18 cellular contexts compared by ENCODE assay signal in genomic region chr15:37252530-37252929, GRCh38.
"Had no signal": no experiment of that assay in that cellular context is flagged by ENCODE, and none has a peak within 500 bp of the region (broad histone marks: within the 10 kb centered on the region; RNA-seq: fewer than 3 reads in every experiment).

No MANE protein-coding gene starts in this region.

- DNase-seq: colonic mucosa; effector CD4-positive, alpha-beta T cell; foreskin melanocyte; heart left ventricle; hypothalamus; kidney glomerular epithelial cell; mammary epithelial cell; mucosa of descending colon; occipital lobe; pancreas; right cardiac atrium; small intestine; stimulated activated CD4-positive, alpha-beta T cell treated with anti-CD3 and anti-CD28 coated beads, Interleukin-12 subunit alpha, Interleukin-12 subunit beta, amount 100 ng/mL, for 4 hours; stimulated activated naive CD4-positive, alpha-beta T cell treated with Interleukin-2 at 50 U/mL for 16 hours had no signal

- H3K36me3 ChIP-seq: colonic mucosa, heart left ventricle, pancreas had no signal

- H3K27ac ChIP-seq: colonic mucosa, heart left ventricle, pancreas had no signal

- H3K36me3 Mint-ChIP-seq: natural killer cell treated with Interleukin-12 subunit alpha and Interleukin-12 subunit beta and Interleukin-15 and Interleukin-18, amount 100 ng/mL, for 72 hours; type B pancreatic cell had no signal

- H3K27ac Mint-ChIP-seq: natural killer cell treated with Interleukin-12 subunit alpha and Interleukin-12 subunit beta and Interleukin-15 and Interleukin-18, amount 100 ng/mL, for 72 hours; progenitor cell of endocrine pancreas; type B pancreatic cell had no signal

- H3K4me1 ChIP-seq: colonic mucosa, heart left ventricle, pancreas had no signal

- H3K27me3 ChIP-seq: colonic mucosa, heart left ventricle, pancreas had no signal

- H3K9me3 ChIP-seq: colonic mucosa, heart left ventricle, mucosa of descending colon, pancreas had no signal

- H3K9me3 Mint-ChIP-seq: type B pancreatic cell had no signal

- H3K4me3 ChIP-seq: colonic mucosa, heart left ventricle, mucosa of descending colon, pancreas had no signal

- H3K4me3 Mint-ChIP-seq: natural killer cell treated with Interleukin-12 subunit alpha and Interleukin-12 subunit beta and Interleukin-15 and Interleukin-18, amount 100 ng/mL, for 72 hours; type B pancreatic cell had no signal

- H3K27me3 Mint-ChIP-seq: natural killer cell treated with Interleukin-12 subunit alpha and Interleukin-12 subunit beta and Interleukin-15 and Interleukin-18, amount 100 ng/mL, for 72 hours; progenitor cell of endocrine pancreas had no signal

- ATAC-seq: heart left ventricle; left lobe of liver; mucosa of descending colon; natural killer cell treated with Interleukin-12 subunit alpha and Interleukin-12 subunit beta and Interleukin-15 and Interleukin-18, amount 100 ng/mL, for 72 hours; pancreas; right cardiac atrium had no signal
